In genomic region chr3:14147617-14148016, GRCh38 we compare ENCODE assay signal across 1 cellular context.
TF ChIP-seq lines count a peak whose summit lies in the region.

No MANE protein-coding gene starts in this region.

TF ChIP-seq in IMR-90, 13 proteins besides CTCF, POLR2A, EP300 and RAD21:
- no peak for TF ChIP-seq ELK1 (IDR thresholded peaks at IDR 0.05; ENCODE audit: borderline replicate concordance, low read depth, low read length)
- TF ChIP-seq MAZ (IDR thresholded peaks at IDR 0.05; ENCODE audit: borderline replicate concordance, low read depth, low read length) = no peak
TF ChIP-seq in IMR-90: peak in this region for 0.
